Comparison of ENCODE assay signal across 2 cellular contexts in the genomic region with DNA sequence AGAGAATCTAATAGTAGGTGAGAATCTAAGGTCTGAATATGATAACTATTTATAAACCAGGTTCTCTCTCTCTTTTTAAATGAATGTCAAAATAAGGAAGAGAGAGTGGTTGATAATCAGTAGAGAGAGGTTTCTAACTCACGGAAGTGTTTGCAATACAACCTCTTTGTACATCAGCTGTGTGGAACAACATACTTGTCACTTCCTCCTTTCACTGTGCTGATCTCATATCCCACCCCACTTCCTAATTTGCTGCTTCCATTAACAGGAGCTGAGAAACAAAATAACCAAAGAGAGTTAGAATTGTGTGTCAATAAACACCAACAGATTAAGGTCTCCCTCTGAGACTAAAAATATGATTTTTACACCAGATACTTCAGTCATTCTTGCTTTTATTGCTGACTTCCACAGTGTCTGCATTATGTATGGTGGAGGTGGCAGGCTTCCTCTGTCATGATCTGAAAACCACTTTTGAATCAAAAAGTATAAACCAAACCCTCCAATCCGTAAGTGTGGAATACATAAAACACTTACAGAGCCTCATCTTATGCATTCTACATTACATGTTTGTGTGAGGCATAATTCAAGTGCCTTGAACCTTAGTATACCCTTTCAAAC.
A peak's percentile ranks its signal among the peaks of the same experiment; 100 is the strongest.
TF ChIP-seq lines count a peak whose summit lies in the region.

No MANE protein-coding gene starts in this region.

TF ChIP-seq in liver, 16 proteins besides CTCF, POLR2A, EP300 and RAD21:
- TF ChIP-seq FOXA2 (IDR thresholded peaks at IDR 0.05) (no peak), GABPA (IDR thresholded peaks at IDR 0.05 in 1 of 2, conservative IDR thresholded peaks at IDR 0.05 in 1 of 2) (peak in 1 of 2 donors; percentile 13), TAF1 (conservative IDR thresholded peaks at IDR 0.05) (no peak), RXRA (IDR thresholded peaks at IDR 0.05) (no peak), YY1 (IDR thresholded peaks at IDR 0.05) (peak; percentile 14), NR2F2 (IDR thresholded peaks at IDR 0.05) (no peak), SP1 (IDR thresholded peaks at IDR 0.05) (no peak), EGR1 (IDR thresholded peaks at IDR 0.05; ENCODE audit: low read depth in 2 of 2) (peak in 1 of 2 donors; percentile 16), FOXA1 (IDR thresholded peaks at IDR 0.05) (no peak), JUND (IDR thresholded peaks at IDR 0.05) (no peak), HNF4G (IDR thresholded peaks at IDR 0.05) (no peak), ZBTB33 (IDR thresholded peaks at IDR 0.05) (no peak), MAX (IDR thresholded peaks at IDR 0.05) (no peak), HNF4A (conservative IDR thresholded peaks at IDR 0.05) (no peak)
- TF ChIP-seq, protein P1, sequence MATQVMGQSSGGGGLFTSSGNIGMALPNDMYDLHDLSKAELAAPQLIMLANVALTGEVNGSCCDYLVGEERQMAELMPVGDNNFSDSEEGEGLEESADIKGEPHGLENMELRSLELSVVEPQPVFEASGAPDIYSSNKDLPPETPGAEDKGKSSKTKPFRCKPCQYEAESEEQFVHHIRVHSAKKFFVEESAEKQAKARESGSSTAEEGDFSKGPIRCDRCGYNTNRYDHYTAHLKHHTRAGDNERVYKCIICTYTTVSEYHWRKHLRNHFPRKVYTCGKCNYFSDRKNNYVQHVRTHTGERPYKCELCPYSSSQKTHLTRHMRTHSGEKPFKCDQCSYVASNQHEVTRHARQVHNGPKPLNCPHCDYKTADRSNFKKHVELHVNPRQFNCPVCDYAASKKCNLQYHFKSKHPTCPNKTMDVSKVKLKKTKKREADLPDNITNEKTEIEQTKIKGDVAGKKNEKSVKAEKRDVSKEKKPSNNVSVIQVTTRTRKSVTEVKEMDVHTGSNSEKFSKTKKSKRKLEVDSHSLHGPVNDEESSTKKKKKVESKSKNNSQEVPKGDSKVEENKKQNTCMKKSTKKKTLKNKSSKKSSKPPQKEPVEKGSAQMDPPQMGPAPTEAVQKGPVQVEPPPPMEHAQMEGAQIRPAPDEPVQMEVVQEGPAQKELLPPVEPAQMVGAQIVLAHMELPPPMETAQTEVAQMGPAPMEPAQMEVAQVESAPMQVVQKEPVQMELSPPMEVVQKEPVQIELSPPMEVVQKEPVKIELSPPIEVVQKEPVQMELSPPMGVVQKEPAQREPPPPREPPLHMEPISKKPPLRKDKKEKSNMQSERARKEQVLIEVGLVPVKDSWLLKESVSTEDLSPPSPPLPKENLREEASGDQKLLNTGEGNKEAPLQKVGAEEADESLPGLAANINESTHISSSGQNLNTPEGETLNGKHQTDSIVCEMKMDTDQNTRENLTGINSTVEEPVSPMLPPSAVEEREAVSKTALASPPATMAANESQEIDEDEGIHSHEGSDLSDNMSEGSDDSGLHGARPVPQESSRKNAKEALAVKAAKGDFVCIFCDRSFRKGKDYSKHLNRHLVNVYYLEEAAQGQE (IDR thresholded peaks at IDR 0.05), result no peak
- TF ChIP-seq, protein P2, sequence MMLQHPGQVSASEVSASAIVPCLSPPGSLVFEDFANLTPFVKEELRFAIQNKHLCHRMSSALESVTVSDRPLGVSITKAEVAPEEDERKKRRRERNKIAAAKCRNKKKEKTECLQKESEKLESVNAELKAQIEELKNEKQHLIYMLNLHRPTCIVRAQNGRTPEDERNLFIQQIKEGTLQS (IDR thresholded peaks at IDR 0.05), result no peak

TF ChIP-seq in HepG2, 621 proteins besides CTCF, POLR2A, EP300 and RAD21:
- no peak for TF ChIP-seq MAF1 (CRISPR knock-in tag; IDR thresholded peaks at IDR 0.05; ENCODE audit: borderline replicate concordance)
- TF ChIP-seq, protein P3, sequence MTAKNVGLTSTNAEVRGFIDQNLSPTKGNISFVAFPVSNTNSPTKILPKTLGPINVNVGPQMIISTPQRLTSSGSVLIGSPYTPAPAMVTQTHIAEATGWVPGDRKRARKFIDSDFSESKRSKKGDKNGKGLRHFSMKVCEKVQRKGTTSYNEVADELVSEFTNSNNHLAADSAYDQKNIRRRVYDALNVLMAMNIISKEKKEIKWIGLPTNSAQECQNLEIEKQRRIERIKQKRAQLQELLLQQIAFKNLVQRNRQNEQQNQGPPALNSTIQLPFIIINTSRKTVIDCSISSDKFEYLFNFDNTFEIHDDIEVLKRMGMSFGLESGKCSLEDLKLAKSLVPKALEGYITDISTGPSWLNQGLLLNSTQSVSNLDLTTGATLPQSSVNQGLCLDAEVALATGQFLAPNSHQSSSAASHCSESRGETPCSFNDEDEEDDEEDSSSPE (CRISPR knock-in tag; IDR thresholded peaks at IDR 0.05), result no peak
- TF ChIP-seq HNF1A (IDR thresholded peaks at IDR 0.05; ENCODE audit: low read depth), result no peak
- TF ChIP-seq HNF1A (CRISPR knock-in tag; IDR thresholded peaks at IDR 0.05; ENCODE audit: borderline replicate concordance), result no peak
- no peak for TF ChIP-seq FUBP1 (CRISPR knock-in tag; IDR thresholded peaks at IDR 0.05; ENCODE audit: borderline replicate concordance)
- no peak for TF ChIP-seq MTF1 (CRISPR knock-in tag; IDR thresholded peaks at IDR 0.05)
- no peak for TF ChIP-seq ZNF557 (CRISPR knock-in tag; IDR thresholded peaks at IDR 0.05)
